In genomic region chr16:28923231-28923587, GRCh38 we compare ENCODE assay signal across 15 cellular contexts. TPM values are rescaled to one million over a fixed set of nuclear protein-coding genes. Genes with fewer than 3 reads are reported as not detected.
DNase-seq lines count a peak whose midpoint lies in the region; TF ChIP-seq lines count a peak whose summit lies in the region.
"Had no signal": no experiment of that assay in that cellular context is flagged by ENCODE, and none has a peak within 500 bp of the region (broad histone marks: within the 10 kb centered on the region; RNA-seq: fewer than 3 reads in every experiment).

No MANE protein-coding gene starts in this region.

- H3K27ac Mint-ChIP-seq in activated CD4-positive, alpha-beta T cell treated with anti-CD3 and anti-CD28 coated beads, Interleukin-2, amount 10 ng/mL, durations not matched to agents 7 days and 5 days = peak overlapping the region; percentile 67

- H3K27ac ChIP-seq in colonic mucosa = peak overlapping the region; percentile 99
- peak overlapping the region; percentile 40 to 100 (median 98) for H3K27ac ChIP-seq in spleen
- H3K27ac ChIP-seq: gastroesophageal sphincter, right atrium auricular region, uterus had no signal

- peak overlapping the region; percentile 52 for H3K4me3 Mint-ChIP-seq in activated CD4-positive, alpha-beta T cell treated with anti-CD3 and anti-CD28 coated beads, Interleukin-2, amount 10 ng/mL, durations not matched to agents 7 days and 5 days

- H3K27me3 ChIP-seq in colonic mucosa = no peaks in the 10 kb centered on the region
- H3K27me3 ChIP-seq in spleen (replicated peaks in 1 of 7) = no peaks in the 10 kb centered on the region
- H3K27me3 ChIP-seq: gastroesophageal sphincter, right atrium auricular region, uterus had no signal

- H3K4me3 ChIP-seq in colonic mucosa = no peak overlapping the region
- H3K4me3 ChIP-seq in spleen = peak overlapping the region in 4 of 8 donors; percentile 77 to 92 (median 84)
- H3K4me3 ChIP-seq: gastroesophageal sphincter, right atrium auricular region, uterus had no signal

- peaks cover 22% of the 10 kb centered on the region for H3K4me1 Mint-ChIP-seq in activated CD4-positive, alpha-beta T cell treated with anti-CD3 and anti-CD28 coated beads, Interleukin-2, amount 10 ng/mL, durations not matched to agents 7 days and 5 days

- 62 to 77% (median 73%) methylated on average over 3 of the region's 3 CpGs for WGBS in spleen, 5 donors

- TF ChIP-seq CTCF in colonic mucosa (IDR thresholded peaks at IDR 0.05) (no peak), spleen (IDR thresholded peaks at IDR 0.05 in 8 of 11, conservative IDR thresholded peaks at IDR 0.05 in 3 of 11) (no peak), GM20000 (IDR thresholded peaks at IDR 0.05; ENCODE audit: extremely low read depth, missing control alignments) (no peak)

- H3K36me3 Mint-ChIP-seq in activated CD4-positive, alpha-beta T cell treated with anti-CD3 and anti-CD28 coated beads, Interleukin-2, amount 10 ng/mL, durations not matched to agents 7 days and 5 days (ENCODE audit: low read depth) = peaks cover 17% of the 10 kb centered on the region

- no peaks in the 10 kb centered on the region for H3K27me3 Mint-ChIP-seq in activated CD4-positive, alpha-beta T cell treated with anti-CD3 and anti-CD28 coated beads, Interleukin-2, amount 10 ng/mL, durations not matched to agents 7 days and 5 days

- POLR2A ChIA-PET in activated CD4-positive, alpha-beta T cell treated with anti-CD3 and anti-CD28 coated beads, Interleukin-2, amount 10 ng/mL, durations not matched to agents 7 days and 5 days (lab: Charles Lee) = no interaction called here

- CTCF ChIA-PET in activated CD4-positive, alpha-beta T cell treated with anti-CD3 and anti-CD28 coated beads, Interleukin-2, amount 10 ng/mL, durations not matched to agents 7 days and 5 days (lab: Charles Lee) = interaction anchor here (0.6 to 1.5 kb wide), 8 partner anchors 9 to 283 kb away, joined by 3 to 4 read pairs (median 3); no protein-coding TSS in a partner anchor

- H3K36me3 ChIP-seq in colonic mucosa (no peaks in the 10 kb centered on the region), spleen (peaks cover 0 to 50% (median 23%) of the 10 kb centered on the region in 6 donors)
- H3K36me3 ChIP-seq: uterus had no signal

- intact Hi-C loops in colonic mucosa (cut with DNase I) = no loop called here
- intact Hi-C loops in spleen (cut with DNase I; ENCODE audit: low total_unique reads) = no loop called here

- no peak for TF ChIP-seq POLR2A in spleen (IDR thresholded peaks at IDR 0.05)

- H3K9me3 Mint-ChIP-seq in activated CD4-positive, alpha-beta T cell treated with anti-CD3 and anti-CD28 coated beads, Interleukin-2, amount 10 ng/mL, durations not matched to agents 7 days and 5 days = no peaks in the 10 kb centered on the region

- H3K4me1 ChIP-seq in colonic mucosa = peaks cover 13% of the 10 kb centered on the region
- peaks cover 14 to 62% (median 41%) of the 10 kb centered on the region in 6 donors for H3K4me1 ChIP-seq in spleen

- DNase-seq in activated CD4-positive, alpha-beta T cell treated with anti-CD3 and anti-CD28 coated beads, Interleukin-2, amount 10 ng/mL, durations not matched to agents 7 days and 5 days = no peak
- DNase-seq in activated CD4-positive, alpha-beta T cell treated with anti-CD3 and anti-CD28 coated beads for 1 hour = no peak
- DNase-seq in NCI-H774 (lab: John Stamatoyannopoulos, UW) = peak; percentile 60
- DNase-seq in colonic mucosa = no peak
- no peak for DNase-seq in spleen
- no peak for DNase-seq in GM20000 (ENCODE audit: low spot score)
- no peak for DNase-seq in NCI-H146 treated with DMSO at 0.1 percent for 48 hours (lab: John Stamatoyannopoulos, UW; ENCODE audit: unreplicated experiment)
- no peak for DNase-seq in NCI-H2107 (lab: John Stamatoyannopoulos, UW)
- DNase-seq: left ventricle myocardium superior, NCI-H446 treated with DMSO at 0.1 percent for 48 hours, uterus had no signal

- H3K9me3 ChIP-seq in colonic mucosa (no peaks in the 10 kb centered on the region), spleen (no peaks in the 10 kb centered on the region)
- H3K9me3 ChIP-seq: gastroesophageal sphincter, right atrium auricular region, uterus had no signal

- peak overlapping the region in 1 of 2 donors; percentile 91 for H3K9ac ChIP-seq in colonic mucosa (ENCODE audit: low read depth in 2 of 2, low read length in 2 of 2)

RNA-seq across cellular contexts. Expression of gene RABEP2, which starts 1.8 kb away (rescaled TPM):
- total RNA-seq in activated CD4-positive, alpha-beta T cell treated with anti-CD3 and anti-CD28 coated beads, Interleukin-2, amount 10 ng/mL, durations not matched to agents 7 days and 5 days = 10 to 100 TPM; 16.8 to 21.1 TPM
- 10 to 100 TPM; 24.5 to 47.4 TPM for total RNA-seq in colonic mucosa
- 10 to 100 TPM; 43.1 to 82.5 (median 51.0) TPM for total RNA-seq in spleen
- polyA plus RNA-seq in spleen = 10 to 100 TPM; 40.8 to 90.0 (median 64.5) TPM

RNA-seq across cellular contexts. Expression of gene CD19, which starts 8.6 kb away (rescaled TPM):
- under 1 TPM in 1 of 2 experiments, not detected in 1; 0.12 TPM for total RNA-seq in activated CD4-positive, alpha-beta T cell treated with anti-CD3 and anti-CD28 coated beads, Interleukin-2, amount 10 ng/mL, durations not matched to agents 7 days and 5 days
- total RNA-seq in colonic mucosa (under 1 TPM; 0.40 to 0.74 TPM), spleen (100 to 1,000 TPM in 3 of 7 donors, 10 to 100 TPM in 4; 77.0 to 120 (median 98.0) TPM)
- polyA plus RNA-seq in spleen = 100 to 1,000 TPM; 202 to 312 (median 278) TPM
- total RNA-seq: gastroesophageal sphincter, left ventricle myocardium superior, LHCN-M2 had no signal
- polyA plus RNA-seq: AG04450 had no signal

RNA-seq across cellular contexts. Expression of gene NFATC2IP, which starts 27.5 kb away (rescaled TPM):
- total RNA-seq in activated CD4-positive, alpha-beta T cell treated with anti-CD3 and anti-CD28 coated beads, Interleukin-2, amount 10 ng/mL, durations not matched to agents 7 days and 5 days = 100 to 1,000 TPM; 114 to 130 TPM
- total RNA-seq in colonic mucosa (10 to 100 TPM; 33.3 to 57.1 TPM), spleen (10 to 100 TPM; 44.3 to 63.5 (median 54.5) TPM)
- 10 to 100 TPM; 21.1 to 34.0 (median 26.6) TPM for polyA plus RNA-seq in spleen

RNA-seq across cellular contexts. Expression of gene ATP2A1, which starts 44.9 kb away (rescaled TPM):
- total RNA-seq in activated CD4-positive, alpha-beta T cell treated with anti-CD3 and anti-CD28 coated beads, Interleukin-2, amount 10 ng/mL, durations not matched to agents 7 days and 5 days = 1 to 10 TPM; 1.3 to 2.7 TPM
- total RNA-seq in colonic mucosa (1 to 10 TPM in 1 of 2 donors, under 1 TPM in 1; 0.40 to 2.9 TPM), spleen (1 to 10 TPM in 2 of 7 donors, under 1 TPM in 3, not detected in 2; 0.26 to 1.5 (median 0.82) TPM)
- polyA plus RNA-seq in spleen = under 1 TPM; 0.33 to 0.46 (median 0.42) TPM

RNA-seq across cellular contexts. Expression of gene SPNS1, which starts 51.4 kb away (rescaled TPM):
- 10 to 100 TPM; 24.8 to 26.1 TPM for total RNA-seq in activated CD4-positive, alpha-beta T cell treated with anti-CD3 and anti-CD28 coated beads, Interleukin-2, amount 10 ng/mL, durations not matched to agents 7 days and 5 days
- 10 to 100 TPM; 30.3 to 56.3 TPM for total RNA-seq in colonic mucosa
- total RNA-seq in spleen = 10 to 100 TPM; 26.9 to 41.1 (median 29.8) TPM
- polyA plus RNA-seq in spleen = 10 to 100 TPM; 30.0 to 91.4 (median 68.1) TPM

Comparison
In these comparisons a context has a peak if more than half of its experiments do, and no peak if none do; other contexts are left out.
1. RNA of gene CD19, which starts 8.6 kb away (total RNA-seq): 77.0 to 120 TPM in spleen; 0.40 to 0.74 TPM in colonic mucosa and 0.12 TPM in activated CD4-positive, alpha-beta T cell treated with anti-CD3 and anti-CD28 coated beads, Interleukin-2, amount 10 ng/mL, durations not matched to agents 7 days and 5 days; every median in the first group is over 10 times any median in the second.